ENCODE assay signal across 1 cellular context in genomic region chr2:231382116-231382515, GRCh38.
TF ChIP-seq lines count a peak whose summit lies in the region.

No MANE protein-coding gene starts in this region.

TF ChIP-seq in GM12878, 131 proteins besides CTCF, POLR2A, EP300 and RAD21:
- no peak for TF ChIP-seq SREBF2 (IDR thresholded peaks at IDR 0.05; ENCODE audit: low read length)
- TF ChIP-seq NR2C1 (IDR thresholded peaks at IDR 0.05): no peak
- no peak for TF ChIP-seq JUNB (IDR thresholded peaks at IDR 0.05)
- TF ChIP-seq FOXK2 (IDR thresholded peaks at IDR 0.05): no peak
- no peak for TF ChIP-seq PRDM15 (CRISPR knock-in tag; IDR thresholded peaks at IDR 0.05)
- TF ChIP-seq HDAC2 (IDR thresholded peaks at IDR 0.05): no peak
- no peak for TF ChIP-seq SUPT20H (IDR thresholded peaks at IDR 0.05; ENCODE audit: borderline replicate concordance, control insufficient read depth, low read depth, low read length)
- no peak for TF ChIP-seq WRNIP1 (IDR thresholded peaks at IDR 0.05; ENCODE audit: borderline replicate concordance, low read depth, low read length)
- no peak for TF ChIP-seq KLF5 (IDR thresholded peaks at IDR 0.05; ENCODE audit: partially characterized antibody)
- no peak for TF ChIP-seq ATF7 (IDR thresholded peaks at IDR 0.05; ENCODE audit: low read depth)
- no peak for TF ChIP-seq MEF2A (IDR thresholded peaks at IDR 0.05; ENCODE audit: insufficient read depth, low read depth, low read length)
- TF ChIP-seq CHD2 (IDR thresholded peaks at IDR 0.05; ENCODE audit: borderline replicate concordance, low read depth, low read length): no peak
- TF ChIP-seq CHD1 (IDR thresholded peaks at IDR 0.05; ENCODE audit: low read depth, low read length): no peak
- no peak for TF ChIP-seq ZBTB40 (IDR thresholded peaks at IDR 0.05; ENCODE audit: borderline replicate concordance)
- TF ChIP-seq KDM1A (IDR thresholded peaks at IDR 0.05; ENCODE audit: borderline replicate concordance): no peak
- no peak for TF ChIP-seq RB1 (IDR thresholded peaks at IDR 0.05; ENCODE audit: borderline replicate concordance)
